In genomic region chr17:41084100-41084856, GRCh38 we compare ENCODE assay signal across 20 cellular contexts. TPM values are rescaled to one million over a fixed set of nuclear protein-coding genes. Genes with fewer than 3 reads are reported as not detected.
"Had no signal": no experiment of that assay in that cellular context is flagged by ENCODE, and none has a peak within 500 bp of the region (broad histone marks: within the 10 kb centered on the region; RNA-seq: fewer than 3 reads in every experiment).

KRTAP4-7 (plus strand) TSS chr17:41084150; CDS start chr17:41084207, 57 bp downstream.

RNA-seq across cellular contexts. Expression of gene KRTAP4-7, which starts in this region (rescaled TPM):
- total RNA-seq: dorsolateral prefrontal cortex; esophagus mucosa; gastrocnemius medialis; glomerular endothelial cell; kidney; left lobe of liver; liver; lung; mucosa of gallbladder; naive thymus-derived CD4-positive, alpha-beta T cell; ovary; psoas muscle; renal cortical epithelial cell; right cardiac atrium; sigmoid colon; transverse colon; upper lobe of right lung; uterus had no signal
- polyA plus RNA-seq: liver; lung; naive thymus-derived CD4-positive, alpha-beta T cell; ovary; psoas muscle; right cardiac atrium; sigmoid colon; small intestine; thymus had no signal
